Comparison of ENCODE assay signal across 10 cellular contexts in genomic region chr4:112889619-112890294, GRCh38.
DNase-seq lines count a peak whose midpoint lies in the region; ATAC-seq and TF ChIP-seq lines count a peak whose summit lies in the region.
"Had no signal": no experiment of that assay in that cellular context is flagged by ENCODE, and none has a peak within 500 bp of the region (broad histone marks: within the 10 kb centered on the region; RNA-seq: fewer than 3 reads in every experiment).

No MANE protein-coding gene starts in this region.

- H3K27me3 ChIP-seq in SJSA1 (replicated peaks) = no peaks in the 10 kb centered on the region
- H3K27me3 ChIP-seq in left ventricle myocardium inferior (ENCODE audit: low read depth) = no peaks in the 10 kb centered on the region
- H3K27me3 ChIP-seq in thyroid gland = no peaks in the 10 kb centered on the region
- H3K27me3 ChIP-seq: adrenal gland had no signal

- H3K4me1 ChIP-seq in SJSA1 (replicated peaks) (no peaks in the 10 kb centered on the region), left ventricle myocardium inferior (peaks cover 1% of the 10 kb centered on the region), thyroid gland (peaks cover 0 to 9% of the 10 kb centered on the region in 2 donors)
- H3K4me1 ChIP-seq: adrenal gland had no signal

- peak; percentile 31 for DNase-seq in NCI-H1436 (lab: John Stamatoyannopoulos, UW)
- no peak for DNase-seq in NCI-H1436 treated with DMSO at 0.1 percent for 48 hours (lab: John Stamatoyannopoulos, UW)
- peak in 1 of 2 experiments; percentile 9 for DNase-seq in SJSA1 (ENCODE audit: low read depth in 1 of 2, low spot score in 2 of 2)
- no peak for DNase-seq in left ventricle myocardium inferior
- DNase-seq in thyroid gland = no peak
- DNase-seq in NOMO-1 treated with DMSO at 0.1 percent for 48 hours (lab: John Stamatoyannopoulos, UW; ENCODE audit: unreplicated experiment) = no peak
- DNase-seq: adrenal gland, GOT3 had no signal

- peak overlapping the region; percentile 12 for H3K4me3 ChIP-seq in SJSA1
- peak overlapping the region; percentile 44 for H3K4me3 ChIP-seq in left ventricle myocardium inferior
- no peak overlapping the region for H3K4me3 ChIP-seq in thyroid gland (replicated peaks in 1 of 3)

- intact Hi-C loops in left ventricle myocardium inferior (cut with micrococcal nuclease) = no loop called here
- intact Hi-C loops in thyroid gland (cut with DNase I) = no loop called here

- ATAC-seq in GM18519 (IDR thresholded peaks at IDR 0.05; ENCODE audit: low FRiP score, unreplicated experiment) (no peak), GM18909 (IDR thresholded peaks at IDR 0.05; ENCODE audit: poor library complexity, unreplicated experiment) (no peak)

- H3K27ac ChIP-seq in SJSA1 = no peak overlapping the region; the same call in 1 of the 2 replicates
- peak overlapping the region; percentile 61 for H3K27ac ChIP-seq in left ventricle myocardium inferior (replicated peaks)
- H3K27ac ChIP-seq in thyroid gland = peak overlapping the region; percentile 36 to 70 (median 40)

- no peaks in the 10 kb centered on the region for H3K9me3 ChIP-seq in SJSA1 (replicated peaks)
- no peaks in the 10 kb centered on the region for H3K9me3 ChIP-seq in left ventricle myocardium inferior (replicated peaks)
- no peaks in the 10 kb centered on the region for H3K9me3 ChIP-seq in thyroid gland
- H3K9me3 ChIP-seq: adrenal gland had no signal

- H3K36me3 ChIP-seq in SJSA1 (no peaks in the 10 kb centered on the region), left ventricle myocardium inferior (no peaks in the 10 kb centered on the region), thyroid gland (no peaks in the 10 kb centered on the region)
- H3K36me3 ChIP-seq: adrenal gland had no signal

- TF ChIP-seq CTCF in left ventricle myocardium inferior (IDR thresholded peaks at IDR 0.05; ENCODE audit: borderline replicate concordance) (no peak), thyroid gland (IDR thresholded peaks at IDR 0.05) (no peak)

- 22 to 33% methylated on average over 4 of the region's 4 CpGs for WGBS in thyroid gland, 2 donors

- TF ChIP-seq POLR2A in thyroid gland (IDR thresholded peaks at IDR 0.05) = no peak

Comparison
In these comparisons a context has a peak if more than half of its experiments do, and no peak if none do; other contexts are left out.
1. H3K4me3 ChIP-seq: peak in SJSA1 (single experiment) and left ventricle myocardium inferior (single experiment); none in thyroid gland (0 of 3).